In the genomic region with DNA sequence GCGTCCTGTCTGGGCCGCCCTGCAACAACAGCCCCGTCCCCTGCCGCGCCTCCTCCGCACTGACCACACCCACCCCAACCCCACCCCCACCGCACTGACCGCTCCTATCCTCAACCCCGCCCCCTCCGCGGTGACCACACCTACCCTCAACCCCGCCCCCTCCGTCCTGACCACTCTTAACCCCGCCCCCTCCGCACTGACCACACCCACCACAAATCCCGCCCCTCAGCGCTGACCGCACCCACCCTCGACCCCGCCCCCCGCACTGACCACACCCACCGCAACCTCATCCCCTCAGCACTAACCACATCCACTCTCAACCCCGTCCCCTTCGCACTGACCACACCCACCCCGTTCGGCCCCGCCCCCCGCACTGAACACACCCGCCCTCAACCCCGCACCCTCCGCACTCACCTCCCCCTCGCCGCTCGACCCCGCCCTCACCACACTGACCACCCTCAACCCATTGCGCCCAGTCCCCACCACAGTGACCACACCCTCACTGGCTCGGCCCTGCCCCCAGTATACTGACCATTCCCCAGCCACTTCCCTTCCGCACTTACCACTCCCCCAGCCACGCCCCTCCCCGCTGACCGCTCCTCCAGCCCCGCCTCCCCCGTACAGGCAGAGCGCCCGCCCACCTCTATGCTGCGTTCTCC, we compare ENCODE assay signal across 9 cellular contexts. TPM values are rescaled to one million over a fixed set of nuclear protein-coding genes. Genes with fewer than 3 reads are reported as not detected.
A peak's percentile ranks its signal among the peaks of the same experiment; 100 is the strongest.
DNase-seq lines count a peak whose midpoint lies in the region; ATAC-seq, FAIRE-seq and TF ChIP-seq lines count a peak whose summit lies in the region.
"Had no signal": no experiment of that assay in that cellular context is flagged by ENCODE, and none has a peak within 500 bp of the region (broad histone marks: within the 10 kb centered on the region; RNA-seq: fewer than 3 reads in every experiment).

No MANE protein-coding gene starts in this region.

- H4K91ac ChIP-seq in H1 (replicated peaks; ENCODE audit: insufficient read length, low read length) (no peak overlapping the region), mesenchymal stem cell (ENCODE audit: low read length) (no peak overlapping the region)

- TF ChIP-seq CTCF in H1 (IDR thresholded peaks at IDR 0.05; ENCODE audit: control extremely low read depth in 1 of 3, insufficient read depth in 1 of 3, low read depth in 1 of 3, low read length in 3 of 3) = no peak

- no peak overlapping the region for H2AK5ac ChIP-seq in H1 (ENCODE audit: low read depth, low read length)
- no peak overlapping the region for H2AK5ac ChIP-seq in mesenchymal stem cell (ENCODE audit: low read length, severe bottlenecking)

- H3K79me2 ChIP-seq in H1 (ENCODE audit: control insufficient read depth in 1 of 2, insufficient read depth in 2 of 2, low read length in 2 of 2) = no peaks in the 10 kb centered on the region

- H2BK120ac ChIP-seq in H1 (replicated peaks; ENCODE audit: low read depth, low read length) (no peak overlapping the region), mesenchymal stem cell (ENCODE audit: low read depth, low read length) (peak overlapping the region; percentile 89)

- ATAC-seq in HG02571 (IDR thresholded peaks at IDR 0.05; ENCODE audit: unreplicated experiment) = peak; percentile 37

- H2BK5ac ChIP-seq in H1 (ENCODE audit: low read depth, low read length) (no peak overlapping the region), mesenchymal stem cell (ENCODE audit: low read depth, low read length, poor library complexity, severe bottlenecking) (no peak overlapping the region)

- H3K9me3 ChIP-seq in H1 (ENCODE audit: insufficient read depth in 2 of 2, low read depth in 1 of 2, low read length in 1 of 2) (no peaks in the 10 kb centered on the region), mesenchymal stem cell (ENCODE audit: control insufficient read depth, low read length) (no peaks in the 10 kb centered on the region)

- no peak for TF ChIP-seq RAD21 in H1 (IDR thresholded peaks at IDR 0.05 in 1 of 2, conservative IDR thresholded peaks at IDR 0.05 in 1 of 2; ENCODE audit: low read depth in 2 of 2, low read length in 2 of 2)

- H3K36me3 ChIP-seq in H1 (ENCODE audit: control insufficient read depth in 2 of 4, insufficient read depth in 4 of 4, low read length in 3 of 4) (no peaks in the 10 kb centered on the region), mesenchymal stem cell (ENCODE audit: control insufficient read depth in 1 of 2, insufficient read depth in 2 of 2, low read depth in 1 of 2, low read length in 2 of 2) (no peaks in the 10 kb centered on the region)

- H4K5ac ChIP-seq in H1 (ENCODE audit: insufficient read length, low read depth, low read length) = no peak overlapping the region

- H3K14ac ChIP-seq in H1 (ENCODE audit: insufficient read length) (no peak overlapping the region), mesenchymal stem cell (ENCODE audit: low read length in 2 of 2) (no peak overlapping the region)

- no peak overlapping the region for H2BK12ac ChIP-seq in H1 (ENCODE audit: low read depth, low read length)
- peak overlapping the region in 1 of 2 experiments; percentile 88 for H2BK12ac ChIP-seq in mesenchymal stem cell (ENCODE audit: low read length in 2 of 2)

- H3K79me1 ChIP-seq in H1 (ENCODE audit: low read depth, low read length) (no peaks in the 10 kb centered on the region), mesenchymal stem cell (replicated peaks; ENCODE audit: low read length, poor library complexity, severe bottlenecking) (no peaks in the 10 kb centered on the region)

- peaks cover 12% of the 10 kb centered on the region; the same call in 1 of the 2 replicates for H3K23me2 ChIP-seq in H1 (ENCODE audit: low read depth, low read length)

- H3K4me2 ChIP-seq in H1 (ENCODE audit: insufficient read depth in 1 of 2, low read depth in 2 of 2, low read length in 2 of 2) (peak overlapping the region; percentile 75 to 90), mesenchymal stem cell (ENCODE audit: low read length, poor library complexity, severe bottlenecking) (peak overlapping the region; percentile 85)

- H3K18ac ChIP-seq in H1 (ENCODE audit: extremely low read depth, low read length) (no peak overlapping the region), mesenchymal stem cell (ENCODE audit: low read depth in 1 of 2, low read length in 2 of 2) (peak overlapping the region; percentile 92 to 97)

- no peak for FAIRE-seq in H1 (lab: Jason Lieb, UNC)
- FAIRE-seq: TTC549 had no signal

- H3K4ac ChIP-seq in H1 (replicated peaks; ENCODE audit: insufficient read length, low read depth, low read length) = no peak overlapping the region
- H3K4ac ChIP-seq in mesenchymal stem cell (ENCODE audit: low read depth in 1 of 2, low read length in 2 of 2) = peak overlapping the region in 1 of 2 experiments; percentile 86

- H2BK20ac ChIP-seq in H1 (ENCODE audit: low read length) = no peak overlapping the region

- H3K23ac ChIP-seq in H1 (ENCODE audit: insufficient read length) = no peak overlapping the region
- no peak overlapping the region for H3K23ac ChIP-seq in mesenchymal stem cell (ENCODE audit: low read length in 2 of 2)

- no peak overlapping the region for H3K56ac ChIP-seq in H1 (replicated peaks; ENCODE audit: insufficient read length, low read depth, low read length)

- no peak for TF ChIP-seq POLR2A in H1 (IDR thresholded peaks at IDR 0.05; ENCODE audit: control extremely low read depth in 1 of 2, low read depth in 2 of 2, low read length in 2 of 2)

- H3K27me3 ChIP-seq in H1 (replicated peaks in 1 of 4; ENCODE audit: control insufficient read depth in 3 of 4, extremely low read depth in 1 of 4, insufficient read depth in 3 of 4, low read length in 3 of 4) (peaks cover 0 to 16% (median 8%) of the 10 kb centered on the region in 4 experiments; a peak in 5 of 7 replicates), mesenchymal stem cell (ENCODE audit: control insufficient read depth in 1 of 2, insufficient read depth in 1 of 2, low read length in 2 of 2) (peaks cover 5 to 42% of the 10 kb centered on the region in 2 experiments)

- H3K4me3 ChIP-seq in H1 (ENCODE audit: extremely low read depth in 1 of 4, insufficient read depth in 2 of 4, low read depth in 3 of 4, low read length in 4 of 4) (peak overlapping the region; percentile 57 to 97 (median 66)), mesenchymal stem cell (ENCODE audit: insufficient read depth in 1 of 2, low read depth in 1 of 2, low read length in 2 of 2) (peak overlapping the region; percentile 53 to 60)

- WGBS in H1 (ENCODE audit: extremely low coverage in 1 of 2, insufficient coverage in 1 of 2, insufficient read length in 1 of 2, insufficient replicate concordance in 2 of 2, low coverage in 1 of 2, low lambda C conversion rate in 2 of 2, missing lambda C conversion rate in 1 of 2), 2 experiments = 2% methylated on average over 6 of the region's 46 CpGs; no CpG with 5 or more reads in 1 of the 2 experiments
- WGBS in mesenchymal stem cell = 2% methylated on average over 27 of the region's 46 CpGs

- H2AFZ ChIP-seq in H1 (ENCODE audit: low read length) (no peak overlapping the region), mesenchymal stem cell (ENCODE audit: low read depth, low read length) (no peak overlapping the region)

- CTCF ChIA-PET in H1 (lab: Charles Lee; ENCODE audit: partially characterized antibody) = interaction anchor here (0.8 kb wide), 1 partner anchor 15 kb away, joined by 3 read pairs; no protein-coding TSS in a partner anchor

- H3K4me1 ChIP-seq in H1 (replicated peaks in 1 of 4; ENCODE audit: control insufficient read depth in 3 of 4, insufficient read depth in 4 of 4, low read length in 3 of 4) (peaks cover 0 to 3% (median 1%) of the 10 kb centered on the region in 4 experiments; a peak in 3 of 7 replicates), mesenchymal stem cell (ENCODE audit: control insufficient read depth, insufficient read depth, low read depth, low read length) (peaks cover 15% of the 10 kb centered on the region)

- H4K20me1 ChIP-seq in H1 (replicated peaks in 1 of 2; ENCODE audit: control insufficient read depth in 1 of 2, insufficient read depth in 2 of 2, low read length in 2 of 2) = no peaks in the 10 kb centered on the region

- no peak for TF ChIP-seq EP300 in H1 (IDR thresholded peaks at IDR 0.05; ENCODE audit: borderline replicate concordance in 1 of 2, low read depth in 2 of 2, low read length in 2 of 2)

- POLR2A ChIA-PET in H1 (lab: Charles Lee; ENCODE audit: partially characterized antibody) = no interaction called here

- DNase-seq in ELF-1 (ENCODE audit: low read depth, low spot score) (peak; percentile 95), NCI-H82 (lab: John Stamatoyannopoulos, UW) (peak; percentile 87), H1 (ENCODE audit: low read depth in 1 of 2, low spot score in 2 of 2) (peak; percentile 90 to 95), mesenchymal stem cell (peak; percentile 99), middle frontal gyrus (ENCODE audit: extremely low spot score, low spot score) (no peak)
- peak; percentile 28 to 83 (median 32) for DNase-seq in activated CD8-positive, alpha-beta memory T cell treated with anti-CD3 and anti-CD28 coated beads for 48 hours (ENCODE audit: low read depth in 2 of 3, low spot score in 2 of 3)
- DNase-seq in stimulated activated CD4-positive, alpha-beta T cell treated with anti-CD3 and anti-CD28 coated beads, TNF-alpha, amount 100 ng/mL, for 48 hours (ENCODE audit: low read depth in 3 of 3) = peak; percentile 48 to 76 (median 55)

- H2BK15ac ChIP-seq in H1 (ENCODE audit: low read length) = no peak overlapping the region
- no peak overlapping the region for H2BK15ac ChIP-seq in mesenchymal stem cell (ENCODE audit: low read depth, poor library complexity, severe bottlenecking)

- H3K9ac ChIP-seq in H1 (replicated peaks in 1 of 4; ENCODE audit: extremely low read depth in 1 of 4, low read depth in 3 of 4, low read length in 3 of 4) (no peak overlapping the region), mesenchymal stem cell (ENCODE audit: low read length) (no peak overlapping the region)

- no peak overlapping the region for H4K8ac ChIP-seq in H1 (ENCODE audit: extremely low read depth, insufficient read depth, low read length)
- H4K8ac ChIP-seq in mesenchymal stem cell (ENCODE audit: low read length) = peak overlapping the region; percentile 96

- H3K27ac ChIP-seq in H1 (ENCODE audit: low read depth, low read length) (no peak overlapping the region), mesenchymal stem cell (ENCODE audit: low read length, poor library complexity, severe bottlenecking) (no peak overlapping the region)

TF ChIP-seq in H1, 55 proteins besides CTCF, POLR2A, EP300 and RAD21 (continues in another document):
- TF ChIP-seq FOSL1 (IDR thresholded peaks at IDR 0.05; ENCODE audit: insufficient read depth, low read depth, low read length) = no peak

RNA-seq across cellular contexts. Expression of gene F2RL3, which starts 8.2 kb away (rescaled TPM):
- total RNA-seq in H1 (2021; fragmentation: NEBNext Ultra II Directional; extraction: Animal tissue kit (Norgen Biotek cat#: 25700)) = not detected in 2 replicates
- not detected in 2 replicates for polyA plus RNA-seq in H1 (2011; rRNA removed)
- not detected for polyA plus RNA-seq in H1 (2011; cell fraction: cytosol; rRNA removed)
- not detected for polyA plus RNA-seq in H1 (2011; cell fraction: nucleus; rRNA removed)
- polyA plus RNA-seq in H1 (2012, experiment 1 of 2) = not detected in 4 replicates
- not detected for polyA plus RNA-seq in H1 (2012, experiment 2 of 2)
- polyA plus RNA-seq in H1 (2013, experiment 1 of 2) = not detected
- not detected for polyA plus RNA-seq in H1 (2013, experiment 2 of 2)
- polyA minus RNA-seq in H1 (2011; rRNA and poly(A)+ RNA removed) = not detected in 2 replicates
- not detected for polyA minus RNA-seq in H1 (2011; cell fraction: cytosol; rRNA and poly(A)+ RNA removed)
- polyA minus RNA-seq in H1 (2011; cell fraction: nucleus; rRNA and poly(A)+ RNA removed) = not detected
- 10.2 TPM for polyA plus RNA-seq in mesenchymal stem cell (2013, experiment 1 of 2)
- 9.7 TPM for polyA plus RNA-seq in mesenchymal stem cell (2013, experiment 2 of 2)
